ENCODE assay signal across 1 cellular context in genomic region chr10:70742537-70743429, GRCh38.
TF ChIP-seq lines count a peak whose summit lies in the region.

No MANE protein-coding gene starts in this region.

TF ChIP-seq in HepG2, 621 proteins besides CTCF, POLR2A, EP300 and RAD21 (continued from another document and continues in another):
- peak; percentile 49 for TF ChIP-seq PAXIP1 (CRISPR knock-in tag; conservative IDR thresholded peaks at IDR 0.05)
- no peak for TF ChIP-seq ZNF337 (CRISPR knock-in tag; IDR thresholded peaks at IDR 0.05; ENCODE audit: borderline replicate concordance, low read depth)
- no peak for TF ChIP-seq KDM3A (CRISPR knock-in tag; IDR thresholded peaks at IDR 0.05; ENCODE audit: low read depth)
- TF ChIP-seq ZKSCAN8 (CRISPR knock-in tag; IDR thresholded peaks at IDR 0.05; ENCODE audit: borderline replicate concordance), result no peak
- no peak for TF ChIP-seq ZSCAN31 (CRISPR knock-in tag; IDR thresholded peaks at IDR 0.05; ENCODE audit: low read depth)
- no peak for TF ChIP-seq ZNF367 (CRISPR knock-in tag; IDR thresholded peaks at IDR 0.05; ENCODE audit: borderline replicate concordance)
- no peak for TF ChIP-seq ZNF772 (CRISPR knock-in tag; IDR thresholded peaks at IDR 0.05)
- no peak for TF ChIP-seq ZNF441 (CRISPR knock-in tag; IDR thresholded peaks at IDR 0.05; ENCODE audit: borderline replicate concordance)
- no peak for TF ChIP-seq ZNF331 (CRISPR knock-in tag; IDR thresholded peaks at IDR 0.05)
- TF ChIP-seq NFKBIZ (CRISPR knock-in tag; IDR thresholded peaks at IDR 0.05), result no peak
- TF ChIP-seq HCFC1 (IDR thresholded peaks at IDR 0.05; ENCODE audit: low read depth, low read length), result no peak
- TF ChIP-seq SP1 (IDR thresholded peaks at IDR 0.05), result no peak
- no peak for TF ChIP-seq SP1 (CRISPR knock-in tag; IDR thresholded peaks at IDR 0.05)
- TF ChIP-seq GZF1 (CRISPR knock-in tag; IDR thresholded peaks at IDR 0.05), result no peak
- no peak for TF ChIP-seq POGZ (CRISPR knock-in tag; IDR thresholded peaks at IDR 0.05)
- TF ChIP-seq ARID5B (CRISPR knock-in tag; IDR thresholded peaks at IDR 0.05), result peak; percentile 45; the same call in 1 of the 2 replicates
- no peak for TF ChIP-seq AGO1 (IDR thresholded peaks at IDR 0.05; ENCODE audit: low read depth, low read length, poor library complexity, severe bottlenecking)
- TF ChIP-seq ZNF317 (CRISPR knock-in tag; IDR thresholded peaks at IDR 0.05), result no peak
- TF ChIP-seq ZSCAN22 (CRISPR knock-in tag; IDR thresholded peaks at IDR 0.05), result no peak
- no peak for TF ChIP-seq ZFP37 (CRISPR knock-in tag; IDR thresholded peaks at IDR 0.05; ENCODE audit: borderline replicate concordance)
- no peak for TF ChIP-seq PHB2 (IDR thresholded peaks at IDR 0.05; ENCODE audit: partially characterized antibody)
- TF ChIP-seq NR2F2 (IDR thresholded peaks at IDR 0.05; ENCODE audit: borderline replicate concordance, low read depth), result no peak
- peak; percentile 51; the same call in 1 of the 2 replicates for TF ChIP-seq ELF1 (CRISPR knock-in tag; IDR thresholded peaks at IDR 0.05)
- no peak for TF ChIP-seq ZNF710 (CRISPR knock-in tag; IDR thresholded peaks at IDR 0.05; ENCODE audit: borderline replicate concordance)
- no peak for TF ChIP-seq HOMEZ (CRISPR knock-in tag; IDR thresholded peaks at IDR 0.05; ENCODE audit: low read depth)
- no peak for TF ChIP-seq ZNF10 (CRISPR knock-in tag; IDR thresholded peaks at IDR 0.05; ENCODE audit: borderline replicate concordance, low read depth)
- no peak for TF ChIP-seq ZNF142 (CRISPR knock-in tag; IDR thresholded peaks at IDR 0.05)
- TF ChIP-seq STAG1 (CRISPR knock-in tag; IDR thresholded peaks at IDR 0.05), result no peak
- TF ChIP-seq NFAT5 (CRISPR knock-in tag; IDR thresholded peaks at IDR 0.05), result no peak
- TF ChIP-seq SPEN (CRISPR knock-in tag; IDR thresholded peaks at IDR 0.05; ENCODE audit: low read depth), result no peak; the same call in 1 of the 2 replicates
- no peak for TF ChIP-seq MTF1 (CRISPR knock-in tag; IDR thresholded peaks at IDR 0.05)
- no peak for TF ChIP-seq SETDB1 (CRISPR knock-in tag; IDR thresholded peaks at IDR 0.05; ENCODE audit: borderline replicate concordance)
- 0 out of 2 replicates have a peak, but pooled peaks have one; percentile 11 for TF ChIP-seq GATAD2A (CRISPR knock-in tag; IDR thresholded peaks at IDR 0.05)
- TF ChIP-seq ZNF207 (IDR thresholded peaks at IDR 0.05; ENCODE audit: borderline replicate concordance), result no peak
- no peak for TF ChIP-seq HIVEP1 (CRISPR knock-in tag; IDR thresholded peaks at IDR 0.05)
- no peak for TF ChIP-seq MTF2 (CRISPR knock-in tag; IDR thresholded peaks at IDR 0.05; ENCODE audit: borderline replicate concordance)
- TF ChIP-seq PAF1 (CRISPR knock-in tag; IDR thresholded peaks at IDR 0.05), result no peak
- TF ChIP-seq TOPORS (CRISPR knock-in tag; IDR thresholded peaks at IDR 0.05), result no peak
- TF ChIP-seq ZNF256 (CRISPR knock-in tag; conservative IDR thresholded peaks at IDR 0.05), result no peak
- no peak for TF ChIP-seq REPIN1 (CRISPR knock-in tag; IDR thresholded peaks at IDR 0.05; ENCODE audit: borderline replicate concordance, low read depth)
- TF ChIP-seq ZNF382 (CRISPR knock-in tag; IDR thresholded peaks at IDR 0.05; ENCODE audit: borderline replicate concordance), result no peak
- 0 out of 2 replicates have a peak, but pooled peaks have one; percentile 35 for TF ChIP-seq MAFF (IDR thresholded peaks at IDR 0.05; ENCODE audit: low read depth, low read length)
